ENCODE assay signal across 8 cellular contexts in the genomic region with DNA sequence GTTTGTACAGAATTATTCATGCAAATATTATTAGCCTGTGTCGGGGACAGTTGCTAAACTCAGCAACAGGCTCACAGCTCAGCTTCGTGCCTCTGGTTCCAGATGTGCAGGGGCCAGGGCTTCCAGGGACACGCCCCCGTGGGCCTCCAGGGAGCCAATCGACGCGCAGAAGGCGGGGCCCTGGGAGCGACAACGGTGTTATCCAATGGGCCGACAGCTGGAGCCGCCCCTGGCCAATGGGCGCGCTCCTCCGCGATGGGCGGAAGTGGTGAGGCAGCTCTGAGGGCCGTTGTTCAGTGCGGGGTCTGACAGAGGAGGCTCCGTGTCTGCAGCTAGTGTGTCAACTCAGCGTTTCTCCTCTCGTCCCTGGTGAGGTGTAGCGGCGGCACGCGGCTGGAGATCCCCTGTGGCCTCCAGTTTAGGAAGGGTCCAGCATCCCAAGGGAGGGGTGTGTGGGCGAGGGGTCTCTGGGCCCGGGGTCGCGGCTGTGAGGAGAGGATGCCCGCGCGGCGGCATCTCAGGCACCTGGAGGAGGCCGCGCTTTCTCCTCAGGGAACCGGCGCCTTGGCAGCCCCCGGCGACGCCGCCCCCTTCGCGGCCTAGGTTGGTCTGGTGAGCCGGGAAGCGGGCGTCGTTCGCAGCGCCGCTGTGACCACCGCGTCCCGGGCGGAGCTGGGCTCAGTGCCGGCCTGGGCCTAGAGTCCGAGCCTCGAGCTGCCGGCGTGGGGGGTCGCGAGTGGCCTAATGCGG.
DNase-seq lines count a peak whose midpoint lies in the region; ATAC-seq and TF ChIP-seq lines count a peak whose summit lies in the region.

A gene with protein sequence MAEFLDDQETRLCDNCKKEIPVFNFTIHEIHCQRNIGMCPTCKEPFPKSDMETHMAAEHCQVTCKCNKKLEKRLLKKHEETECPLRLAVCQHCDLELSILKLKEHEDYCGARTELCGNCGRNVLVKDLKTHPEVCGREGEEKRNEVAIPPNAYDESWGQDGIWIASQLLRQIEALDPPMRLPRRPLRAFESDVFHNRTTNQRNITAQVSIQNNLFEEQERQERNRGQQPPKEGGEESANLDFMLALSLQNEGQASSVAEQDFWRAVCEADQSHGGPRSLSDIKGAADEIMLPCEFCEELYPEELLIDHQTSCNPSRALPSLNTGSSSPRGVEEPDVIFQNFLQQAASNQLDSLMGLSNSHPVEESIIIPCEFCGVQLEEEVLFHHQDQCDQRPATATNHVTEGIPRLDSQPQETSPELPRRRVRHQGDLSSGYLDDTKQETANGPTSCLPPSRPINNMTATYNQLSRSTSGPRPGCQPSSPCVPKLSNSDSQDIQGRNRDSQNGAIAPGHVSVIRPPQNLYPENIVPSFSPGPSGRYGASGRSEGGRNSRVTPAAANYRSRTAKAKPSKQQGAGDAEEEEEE (plus strand): TSS at position 311 of the 750 bp plus-strand sequence. CDS start 4,963 bp downstream, outside the sequence.

- DNase-seq in AG09309 (ENCODE audit: low read depth) (peak; percentile 83), NCI-H446 (lab: John Stamatoyannopoulos, UW) (peak; percentile 90 to 96), iris pigment epithelial cell (ENCODE audit: low read depth) (peak; percentile 97)
- peak; percentile 96 for DNase-seq in activated CD4-positive, CD25-positive, alpha-beta regulatory T cell treated with anti-CD3 and anti-CD28 coated beads, Interleukin-2, amount 50 U/mL, for 16 hours (ENCODE audit: low read depth, low spot score)
- peak; percentile 94 to 98 for DNase-seq in central memory CD8-positive, alpha-beta T cell (ENCODE audit: low spot score in 2 of 2)
- peak; percentile 98 for DNase-seq in stimulated activated CD4-positive, alpha-beta T cell treated with anti-CD3 and anti-CD28 coated beads, Interleukin-12 subunit alpha, Interleukin-12 subunit beta, amount 100 ng/mL, for 24 hours (ENCODE audit: low read depth in 2 of 2)

- peak within 1 kb of the TSS; percentile 71 for H3K4me3 Mint-ChIP-seq in central memory CD8-positive, alpha-beta T cell

- no peak for TF ChIP-seq CTCF in AG09309 (IDR thresholded peaks at IDR 0.05; ENCODE audit: control insufficient read depth, insufficient read depth, low read depth, low read length, missing control alignments)

- peak within 1 kb of the TSS; percentile 89 for H3K4me3 ChIP-seq in AG09309 (ENCODE audit: control insufficient read depth, low read depth, low read length)

- peaks cover 30% of the 10 kb centered on the region for H3K4me1 Mint-ChIP-seq in central memory CD8-positive, alpha-beta T cell

- H3K9me3 Mint-ChIP-seq in central memory CD8-positive, alpha-beta T cell: no peaks in the 10 kb centered on the region

- peak; percentile 98 for ATAC-seq in GM19025 (IDR thresholded peaks at IDR 0.05; ENCODE audit: low read depth, unreplicated experiment)
- peak; percentile 95 for ATAC-seq in HG03342 (IDR thresholded peaks at IDR 0.05; ENCODE audit: unreplicated experiment)
- ATAC-seq in central memory CD8-positive, alpha-beta T cell (replicated peaks; ENCODE audit: extremely low read depth, poor library complexity, severe bottlenecking): peak; percentile 100

- peak within 1 kb of the TSS; percentile 90 for H3K27ac Mint-ChIP-seq in central memory CD8-positive, alpha-beta T cell (ENCODE audit: low read depth)

- peaks cover 6% of the 10 kb centered on the region for H3K36me3 Mint-ChIP-seq in central memory CD8-positive, alpha-beta T cell (ENCODE audit: insufficient read depth)

- peaks cover 8% of the 10 kb centered on the region for H3K27me3 Mint-ChIP-seq in central memory CD8-positive, alpha-beta T cell

Comparison
In these comparisons a context has a peak if more than half of its experiments do, and no peak if none do; other contexts are left out.
1. Peak in every context shown above with its lines: DNase-seq, ATAC-seq and H3K4me3 ChIP-seq.